In the genomic region with DNA sequence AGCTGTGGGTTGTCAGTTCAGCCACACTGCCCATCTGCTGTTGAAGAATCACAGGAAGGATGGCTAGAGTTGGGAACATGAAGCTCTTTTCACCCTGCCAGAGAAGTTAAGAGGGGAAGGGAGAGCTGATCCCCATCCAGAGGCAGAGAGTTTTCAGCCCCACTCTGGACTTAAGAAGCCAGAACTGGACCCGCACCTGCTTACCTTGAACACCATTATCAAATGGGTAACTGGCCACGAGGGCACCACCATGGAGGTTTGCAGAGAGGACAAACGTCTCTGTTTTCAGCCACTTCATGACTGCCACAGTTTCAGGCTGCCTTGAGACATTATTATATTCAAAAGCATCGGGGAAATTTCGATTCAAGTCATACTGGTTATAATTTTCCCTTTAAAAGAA, we compare ENCODE assay signal across 9 cellular contexts.
"Had no signal": no experiment of that assay in that cellular context is flagged by ENCODE, and none has a peak within 500 bp of the region (broad histone marks: within the 10 kb centered on the region; RNA-seq: fewer than 3 reads in every experiment).

No MANE protein-coding gene starts in this region.

- H3K4me3 Mint-ChIP-seq: GM23338, H9, HFFc6 had no signal

- H3K4me1 ChIP-seq: HAP-1 had no signal

- DNase-seq: GM23248, GOT3, H7, H9, HCEC 1CT, HFFc6 had no signal

- H3K27ac Mint-ChIP-seq: GM23338, H9, HFFc6 had no signal

- H3K4me2 ChIP-seq: GM23338 had no signal

- H3K36me3 ChIP-seq: HAP-1 had no signal

- H3K27ac ChIP-seq: GM23248 had no signal

- H3K9me3 Mint-ChIP-seq: GM23338, H9, HFFc6 had no signal

- H3K9me3 ChIP-seq: HAP-1 had no signal

- H3K9ac ChIP-seq: GM23248 had no signal

- H2AFZ ChIP-seq: GM23248, GM23338 had no signal

- ATAC-seq: GM23338, HCT116 had no signal

- H3K4me3 ChIP-seq: GM23248, GM23338, HAP-1 had no signal
